Comparison of ENCODE assay signal across 22 cellular contexts in the genomic region with DNA sequence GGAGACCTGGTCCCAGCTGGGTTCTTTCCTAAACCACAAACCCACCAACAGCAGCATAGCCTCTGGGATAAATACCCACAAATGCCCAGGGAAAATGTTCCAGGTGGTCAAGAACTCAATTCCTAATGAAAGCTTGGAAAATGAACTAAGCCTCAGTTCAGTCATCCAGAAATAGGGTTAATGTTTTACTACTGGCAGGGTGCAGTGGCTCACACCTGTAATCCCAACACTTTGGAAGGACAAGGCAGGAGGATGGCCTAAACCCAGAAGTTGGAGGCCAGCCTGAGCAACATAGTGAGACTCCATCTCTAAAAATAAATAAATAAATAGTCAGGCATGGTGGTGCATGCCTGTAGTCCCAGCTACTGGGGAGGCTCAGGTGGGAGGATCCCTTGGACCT.
"Had no signal": no experiment of that assay in that cellular context is flagged by ENCODE, and none has a peak within 500 bp of the region (broad histone marks: within the 10 kb centered on the region; RNA-seq: fewer than 3 reads in every experiment).

No MANE protein-coding gene starts in this region.

- DNase-seq: activated B cell treated with CpG ODN at 0.5 μM for 24 hours; activated CD4-positive, alpha-beta T cell treated with anti-CD3 and anti-CD28 coated beads, Interleukin-2, amount 50 U/mL, for 4 hours; activated naive CD4-positive, alpha-beta T cell; activated T-cell treated with anti-CD3 and anti-CD28 coated beads for 4 hours; activated T-cell treated with anti-CD3 and anti-CD28 coated beads, Interleukin-2, amount 50 U/mL, for 72 hours; endodermal cell; foreskin fibroblast; heart left ventricle; hypothalamus; immature natural killer cell; kidney; left ventricle myocardium inferior; ovary; stimulated activated CD4-positive, alpha-beta T cell treated with anti-CD3 and anti-CD28 coated beads, Interleukin-15, amount 100 ng/mL, for 24 hours; stimulated activated CD4-positive, alpha-beta T cell treated with anti-CD3 and anti-CD28 coated beads, Interleukin-2, amount 100 ng/mL, for 24 hours; stimulated activated naive B cell treated with anti-CD40 and anti-IgM and Interleukin-4, amounts not matched to agents 10 μg/mL and 1 μg/mL and 100 μg/mL, for 72 hours; T-helper 2 cell; testis; transverse colon had no signal

- H3K36me3 ChIP-seq: heart left ventricle, left ventricle myocardium inferior, ovary, prostate gland, transverse colon had no signal

- H3K4me1 ChIP-seq: heart left ventricle, left ventricle myocardium inferior, prostate gland, testis, transverse colon had no signal

- H3K4me3 ChIP-seq: heart left ventricle, left ventricle myocardium inferior, ovary, prostate gland, testis, transverse colon had no signal

- H3K9me3 ChIP-seq: heart left ventricle, left ventricle myocardium inferior, ovary, prostate gland, testis, transverse colon had no signal

- ATAC-seq: activated naive CD4-positive, alpha-beta T cell treated with anti-CD3 and anti-CD28 coated beads, Interleukin-2, amount 50 U/mL, for 72 hours; activated T-cell treated with anti-CD3 and anti-CD28 coated beads, Interleukin-2, amount 50 U/mL, for 72 hours; esophagus mucosa; heart left ventricle had no signal

- H3K27ac ChIP-seq: heart left ventricle, left ventricle myocardium inferior, ovary, prostate gland, testis, transverse colon had no signal

- H3K27me3 ChIP-seq: heart left ventricle, ovary, testis, transverse colon had no signal
